In the genomic region with DNA sequence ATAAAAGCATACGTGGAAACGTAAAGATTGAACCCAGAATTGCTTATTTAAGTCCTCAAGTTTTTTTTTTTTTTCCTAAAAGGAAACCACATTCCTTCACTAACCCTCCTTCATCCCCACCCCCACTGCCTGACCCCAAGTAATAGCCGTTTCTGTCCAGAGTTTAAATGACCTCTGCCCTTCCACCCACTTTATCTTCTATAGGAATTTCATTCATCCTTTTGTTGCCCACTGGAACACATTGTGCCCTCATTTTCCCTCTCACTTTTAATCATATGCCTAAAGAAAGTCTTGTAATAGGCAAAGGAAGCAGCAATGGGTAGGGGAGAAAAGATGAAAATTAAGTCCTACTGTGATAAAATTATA, we compare ENCODE assay signal across 16 cellular contexts.
"Had no signal": no experiment of that assay in that cellular context is flagged by ENCODE, and none has a peak within 500 bp of the region (broad histone marks: within the 10 kb centered on the region; RNA-seq: fewer than 3 reads in every experiment).

No MANE protein-coding gene starts in this region.

- DNase-seq: activated CD4-positive, alpha-beta T cell treated with anti-CD3 and anti-CD28 coated beads, Interleukin-2, amount 10 ng/mL, durations not matched to agents 7 days and 5 days; activated CD4-positive, CD25-positive, alpha-beta regulatory T cell; activated naive CD8-positive, alpha-beta T cell treated with anti-CD3 and anti-CD28 coated beads for 36 hours; anterior cingulate cortex; cerebellar nuclear complex; hippocampal formation; left ventricle myocardium inferior; natural killer cell; ovary; stimulated activated CD4-positive, alpha-beta T cell treated with anti-CD3 and anti-CD28 coated beads, Interleukin-1b, Interleukin-23, amount 100 ng/mL, for 48 hours; stomach; testis had no signal

- H3K36me3 ChIP-seq: breast epithelium, esophagus muscularis mucosa, left ventricle myocardium inferior, ovary, stomach had no signal

- H3K27ac Mint-ChIP-seq: activated CD4-positive, alpha-beta T cell treated with anti-CD3 and anti-CD28 coated beads, Interleukin-2, amount 10 ng/mL, durations not matched to agents 7 days and 5 days; activated naive CD8-positive, alpha-beta T cell treated with anti-CD3 and anti-CD28 coated beads for 36 hours; natural killer cell had no signal

- H3K27me3 Mint-ChIP-seq: activated naive CD8-positive, alpha-beta T cell treated with anti-CD3 and anti-CD28 coated beads for 36 hours; memory B cell had no signal

- H3K4me1 ChIP-seq: breast epithelium had no signal

- H3K27ac ChIP-seq: breast epithelium, esophagus muscularis mucosa, left ventricle myocardium inferior, ovary, stomach, testis had no signal

- H3K9me3 Mint-ChIP-seq: activated CD4-positive, alpha-beta T cell treated with anti-CD3 and anti-CD28 coated beads, Interleukin-2, amount 10 ng/mL, durations not matched to agents 7 days and 5 days; activated naive CD8-positive, alpha-beta T cell treated with anti-CD3 and anti-CD28 coated beads for 36 hours; natural killer cell had no signal

- H3K9me3 ChIP-seq: breast epithelium, esophagus muscularis mucosa, left ventricle myocardium inferior, ovary, stomach, testis had no signal

- H3K4me3 Mint-ChIP-seq: activated CD4-positive, alpha-beta T cell treated with anti-CD3 and anti-CD28 coated beads, Interleukin-2, amount 10 ng/mL, durations not matched to agents 7 days and 5 days; activated naive CD8-positive, alpha-beta T cell treated with anti-CD3 and anti-CD28 coated beads for 36 hours; natural killer cell had no signal

- H3K4me3 ChIP-seq: breast epithelium, esophagus muscularis mucosa, left ventricle myocardium inferior, ovary, stomach, testis had no signal

- H3K36me3 Mint-ChIP-seq: activated naive CD8-positive, alpha-beta T cell treated with anti-CD3 and anti-CD28 coated beads for 36 hours; natural killer cell had no signal

- H3K27me3 ChIP-seq: breast epithelium, esophagus muscularis mucosa, ovary, stomach, testis had no signal

- ATAC-seq: natural killer cell, sciatic nerve had no signal

- H3K4me1 Mint-ChIP-seq: activated CD4-positive, alpha-beta T cell treated with anti-CD3 and anti-CD28 coated beads, Interleukin-2, amount 10 ng/mL, durations not matched to agents 7 days and 5 days; activated naive CD8-positive, alpha-beta T cell treated with anti-CD3 and anti-CD28 coated beads for 36 hours; natural killer cell had no signal
